ENCODE assay signal across 1 cellular context in genomic region chr6:56767435-56767834, GRCh38.
TF ChIP-seq lines count a peak whose summit lies in the region.

No MANE protein-coding gene starts in this region.

TF ChIP-seq in WTC11, 78 proteins besides CTCF, POLR2A, EP300 and RAD21 (continued from another document):
- no peak for TF ChIP-seq AFF4 (CRISPR knock-in tag; IDR thresholded peaks at IDR 0.05; ENCODE audit: borderline replicate concordance)
